Comparison of ENCODE assay signal across 30 cellular contexts in genomic region chrX:71958281-71958675, GRCh38. TPM values are rescaled to one million over a fixed set of nuclear protein-coding genes. Genes with fewer than 3 reads are reported as not detected.
DNase-seq lines count a peak whose midpoint lies in the region; ATAC-seq and TF ChIP-seq lines count a peak whose summit lies in the region.
"Had no signal": no experiment of that assay in that cellular context is flagged by ENCODE, and none has a peak within 500 bp of the region (broad histone marks: within the 10 kb centered on the region; RNA-seq: fewer than 3 reads in every experiment).

No MANE protein-coding gene starts in this region.

- H4K8ac ChIP-seq in mesendoderm (ENCODE audit: low read depth, low read length): no peak overlapping the region

- H3K4me1 ChIP-seq in HUES6 (ENCODE audit: control insufficient read depth, insufficient read depth, low read length): peaks cover 55% of the 10 kb centered on the region
- H3K4me1 ChIP-seq in mesendoderm (ENCODE audit: control insufficient read depth, low read depth, low read length): no peaks in the 10 kb centered on the region
- H3K4me1 ChIP-seq: body of pancreas, parathyroid adenoma, right atrium auricular region, spleen, upper lobe of left lung had no signal

- H3K27ac ChIP-seq in HUES6 (ENCODE audit: low read depth, low read length): peak overlapping the region; percentile 96
- peak overlapping the region; percentile 99 for H3K27ac ChIP-seq in mesendoderm (ENCODE audit: low read depth, low read length)
- H3K27ac ChIP-seq: body of pancreas, epithelial cell of prostate, heart left ventricle, parathyroid adenoma, right atrium auricular region, upper lobe of left lung had no signal

- no peak overlapping the region for H3K23ac ChIP-seq in mesendoderm (ENCODE audit: low read length)

- H3K79me2 ChIP-seq in mesendoderm (ENCODE audit: control insufficient read depth, insufficient read depth, low read length): no peaks in the 10 kb centered on the region
- H3K79me2 ChIP-seq: parathyroid adenoma had no signal

- H3K27me3 ChIP-seq in HUES6 (ENCODE audit: control insufficient read depth, insufficient read depth, low read length): no peaks in the 10 kb centered on the region
- no peaks in the 10 kb centered on the region for H3K27me3 ChIP-seq in mesendoderm (ENCODE audit: insufficient read depth, low read length, poor library complexity)
- H3K27me3 ChIP-seq: body of pancreas, MG63, right atrium auricular region, spleen, upper lobe of left lung had no signal

- H3K9ac ChIP-seq in HUES6 (ENCODE audit: low read length): peak overlapping the region; percentile 87
- peak overlapping the region; percentile 56 for H3K9ac ChIP-seq in mesendoderm (ENCODE audit: low read length)
- H3K9ac ChIP-seq: parathyroid adenoma had no signal

- no peak overlapping the region for H2BK15ac ChIP-seq in mesendoderm (replicated peaks; ENCODE audit: low read depth)

- ATAC-seq in HG02588 (IDR thresholded peaks at IDR 0.05; ENCODE audit: unreplicated experiment) (no peak), GM21447 (IDR thresholded peaks at IDR 0.05; ENCODE audit: unreplicated experiment) (no peak)
- ATAC-seq: body of pancreas; heart left ventricle; naive thymus-derived CD8-positive, alpha-beta T cell; Panc1 had no signal

- no peak overlapping the region for H2BK120ac ChIP-seq in mesendoderm (ENCODE audit: low read depth, low read length)

- peak overlapping the region; percentile 97 for H3K27ac Mint-ChIP-seq in endothelial cell (ENCODE audit: unreplicated experiment)
- peak overlapping the region; percentile 53 for H3K27ac Mint-ChIP-seq in type B pancreatic cell
- H3K27ac Mint-ChIP-seq: activated CD4-positive, alpha-beta T cell treated with anti-CD3 and anti-CD28 coated beads, Interleukin-2, amount 10 ng/mL, durations not matched to agents 7 days and 5 days; HFFc6; naive thymus-derived CD8-positive, alpha-beta T cell had no signal

- H3K56ac ChIP-seq in mesendoderm (ENCODE audit: low read length): peak overlapping the region; percentile 87

- peak overlapping the region; percentile 52 for H3K4me3 ChIP-seq in HUES6 (ENCODE audit: low read depth, low read length)
- H3K4me3 ChIP-seq in mesendoderm (ENCODE audit: low read length): no peak overlapping the region
- H3K4me3 ChIP-seq: body of pancreas, heart left ventricle, MG63, right atrium auricular region, spleen, upper lobe of left lung had no signal

- no peaks in the 10 kb centered on the region for H3K79me1 ChIP-seq in mesendoderm (ENCODE audit: low read length)

- H3K9me3 Mint-ChIP-seq in endothelial cell (ENCODE audit: unreplicated experiment) (no peaks in the 10 kb centered on the region), type B pancreatic cell (no peaks in the 10 kb centered on the region)
- H3K9me3 Mint-ChIP-seq: activated CD4-positive, alpha-beta T cell treated with anti-CD3 and anti-CD28 coated beads, Interleukin-2, amount 10 ng/mL, durations not matched to agents 7 days and 5 days; HFFc6 had no signal

- H4K5ac ChIP-seq in mesendoderm (ENCODE audit: low read length): no peak overlapping the region

- peaks cover 36% of the 10 kb centered on the region for H3K4me1 Mint-ChIP-seq in endothelial cell (ENCODE audit: unreplicated experiment)
- H3K4me1 Mint-ChIP-seq in type B pancreatic cell (ENCODE audit: unreplicated experiment): peaks cover 33% of the 10 kb centered on the region
- H3K4me1 Mint-ChIP-seq: activated CD4-positive, alpha-beta T cell treated with anti-CD3 and anti-CD28 coated beads, Interleukin-2, amount 10 ng/mL, durations not matched to agents 7 days and 5 days had no signal

- no peaks in the 10 kb centered on the region for H3K36me3 ChIP-seq in HUES6 (ENCODE audit: control insufficient read depth, insufficient read depth, low read length)
- no peaks in the 10 kb centered on the region for H3K36me3 ChIP-seq in mesendoderm (ENCODE audit: control insufficient read depth, insufficient read depth, low read length)
- H3K36me3 ChIP-seq: heart left ventricle, MG63, right atrium auricular region, spleen, upper lobe of left lung had no signal

- WGBS in mesendoderm (ENCODE audit: extremely low coverage, insufficient coverage, low lambda C conversion rate): no CpG with 5 or more reads among the region's 2 CpGs

- DNase-seq in endothelial cell (ENCODE audit: low spot score): no peak
- DNase-seq in mesendoderm: peak; percentile 83
- DNase-seq in type B pancreatic cell (ENCODE audit: extremely low spot score, unreplicated experiment): no peak
- DNase-seq in activated T-cell treated with anti-CD3 and anti-CD28 coated beads, Interleukin-2, amount 50 U/mL, for 1 hour: no peak
- DNase-seq: activated CD4-positive, alpha-beta T cell treated with anti-CD3 and anti-CD28 coated beads, Interleukin-2, amount 10 ng/mL, durations not matched to agents 7 days and 5 days; activated naive CD4-positive, alpha-beta T cell treated with Interleukin-2 at 50 U/mL for 16 hours; body of pancreas; C1 segment of cervical spinal cord; COR-L47; DMS79 treated with DMSO at 0.1 percent for 48 hours; heart left ventricle; HFFc6; KG1; MG63; midbrain; naive thymus-derived CD8-positive, alpha-beta T cell; NCI-H1417; NCI-H2029 treated with DMSO at 0.1 percent for 48 hours; NCI-H526 treated with DMSO at 0.1 percent for 48 hours; SHP77; spleen; stimulated activated CD4-positive, alpha-beta T cell treated with anti-CD3 and anti-CD28 coated beads, Interleukin-4, amount 100 ng/mL, for 1 hour; upper lobe of left lung had no signal

- H2AK5ac ChIP-seq in mesendoderm (ENCODE audit: low read length): no peak overlapping the region

- H3K27me3 Mint-ChIP-seq in endothelial cell (ENCODE audit: unreplicated experiment): no peaks in the 10 kb centered on the region
- H3K27me3 Mint-ChIP-seq in type B pancreatic cell: no peaks in the 10 kb centered on the region

- TF ChIP-seq CTCF in endothelial cell (IDR thresholded peaks at IDR 0.05; ENCODE audit: unreplicated experiment) (no peak), type B pancreatic cell (conservative IDR thresholded peaks at IDR 0.05) (no peak)

- H2BK5ac ChIP-seq in mesendoderm (ENCODE audit: low read length): peak overlapping the region; percentile 97

- no peak overlapping the region for H3K4me3 Mint-ChIP-seq in endothelial cell (ENCODE audit: unreplicated experiment)
- peak overlapping the region; percentile 47 for H3K4me3 Mint-ChIP-seq in type B pancreatic cell
- H3K4me3 Mint-ChIP-seq: activated CD4-positive, alpha-beta T cell treated with anti-CD3 and anti-CD28 coated beads, Interleukin-2, amount 10 ng/mL, durations not matched to agents 7 days and 5 days; HFFc6; naive thymus-derived CD8-positive, alpha-beta T cell had no signal

- peak overlapping the region; percentile 97 for H3K4ac ChIP-seq in mesendoderm (ENCODE audit: low read depth, low read length)

- H3K4me2 ChIP-seq in mesendoderm (ENCODE audit: low read length): peak overlapping the region; percentile 48

- H3K18ac ChIP-seq in mesendoderm (ENCODE audit: low read length): peak overlapping the region; percentile 99

- H3K36me3 Mint-ChIP-seq in endothelial cell (ENCODE audit: low read depth, unreplicated experiment) (peaks cover 4% of the 10 kb centered on the region), type B pancreatic cell (no peaks in the 10 kb centered on the region)
- H3K36me3 Mint-ChIP-seq: naive thymus-derived CD8-positive, alpha-beta T cell had no signal

- peaks cover 6% of the 10 kb centered on the region; the same call in 1 of the 2 replicates for H3K9me3 ChIP-seq in HUES6 (ENCODE audit: control insufficient read depth, insufficient read depth, low read depth, low read length)
- H3K9me3 ChIP-seq: body of pancreas, MG63, upper lobe of left lung had no signal

RNA-seq across cellular contexts. Expression of gene NHSL2, which starts 47.6 kb away (rescaled TPM):
- total RNA-seq in endothelial cell (ENCODE audit: unreplicated experiment): 57.6 TPM
- polyA plus RNA-seq in mesendoderm (2013, experiment 1 of 2): 2.1 TPM
- 2.3 TPM for polyA plus RNA-seq in mesendoderm (2013, experiment 2 of 2)
- 2.2 and 11.3 TPM in 2 replicates for total RNA-seq in type B pancreatic cell (ENCODE audit: low replicate concordance)
